ENCODE assay signal across 8 cellular contexts in genomic region chr4:83010522-83011318, GRCh38.
A peak's percentile ranks its signal among the peaks of the same experiment; 100 is the strongest.
DNase-seq lines count a peak whose midpoint lies in the region; ATAC-seq and TF ChIP-seq lines count a peak whose summit lies in the region.

TSS of gene LIN54 (minus strand) at chr4:83010823. CDS start at chr4:82984844, 25,979 bp downstream.

- TF ChIP-seq CTCF in choroid plexus epithelial cell (conservative IDR thresholded peaks at IDR 0.05; ENCODE audit: low read depth, low read length): no peak

- peak; percentile 46 for ATAC-seq in HG02943 (IDR thresholded peaks at IDR 0.05; ENCODE audit: low read depth, unreplicated experiment)

- peak within 1 kb of the TSS; percentile 86 for H3K4me3 ChIP-seq in choroid plexus epithelial cell (ENCODE audit: low read depth, low read length)

- DNase-seq in NCI-H345 (lab: John Stamatoyannopoulos, UW) (peak; percentile 53), NCI-H345 treated with DMSO at 0.1 percent for 48 hours (lab: John Stamatoyannopoulos, UW; ENCODE audit: unreplicated experiment) (no peak), NCI-H226 (peak; percentile 48), choroid plexus epithelial cell (ENCODE audit: low read depth) (peak; percentile 73), kidney tubule cell (ENCODE audit: low spot score) (peak; percentile 81)
- peak; percentile 81 to 83 for DNase-seq in activated CD4-positive, alpha-beta T cell treated with anti-CD3 and anti-CD28 coated beads for 4 hours
- DNase-seq in stimulated activated CD4-positive, alpha-beta T cell treated with anti-CD3 and anti-CD28 coated beads, Interleukin-1b, Interleukin-23, amount 100 ng/mL, for 24 hours (ENCODE audit: low read depth in 4 of 4, low spot score in 1 of 4): peak in 3 of 4 experiments; percentile 61 to 79 (median 76)
